In the genomic region with DNA sequence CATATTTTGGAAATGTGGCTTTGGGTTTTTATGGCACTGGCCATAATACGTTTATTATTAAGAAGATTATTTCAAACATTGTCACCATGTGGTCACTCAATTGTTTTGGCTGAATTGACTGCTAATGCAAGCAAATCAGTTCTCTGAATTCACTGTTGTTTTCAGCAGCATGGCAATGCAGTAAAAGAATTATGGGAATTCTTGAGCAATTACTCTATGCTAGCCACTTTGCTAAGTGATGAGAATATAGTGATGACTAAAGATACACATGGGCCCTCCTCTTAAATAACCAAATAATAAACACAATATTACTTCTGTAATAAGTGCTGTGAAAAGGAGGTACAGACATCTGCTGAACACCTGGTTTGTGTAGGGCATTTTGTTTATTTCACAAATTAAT, we compare ENCODE assay signal across 26 cellular contexts.
"Had no signal": no experiment of that assay in that cellular context is flagged by ENCODE, and none has a peak within 500 bp of the region (broad histone marks: within the 10 kb centered on the region; RNA-seq: fewer than 3 reads in every experiment).

No MANE protein-coding gene starts in this region.

- H3K27ac ChIP-seq: stomach, suprapubic skin, testis, thoracic aorta, thyroid gland, tibial artery, tibial nerve, transverse colon, upper lobe of left lung, upper lobe of right lung, uterus, vagina had no signal

- DNase-seq: stimulated activated CD4-positive, alpha-beta T cell treated with anti-CD3 and anti-CD28 coated beads, Interleukin-2, amount 100 ng/mL, for 48 hours; stimulated activated CD4-positive, alpha-beta T cell treated with anti-CD3 and anti-CD28 coated beads, Interleukin-4, amount 100 ng/mL, for 1 hour; stimulated activated CD4-positive, alpha-beta T cell treated with anti-CD3 and anti-CD28 coated beads, Interleukin-4, amount 100 ng/mL, for 24 hours; stimulated activated CD4-positive, alpha-beta T cell treated with anti-CD3 and anti-CD28 coated beads, Interleukin-4, amount 100 ng/mL, for 4 hours; stimulated activated CD8-positive, alpha-beta memory T cell treated with anti-CD3 and anti-CD28 coated beads, Interleukin-4, amount 100 ng/mL, for 48 hours; stimulated activated naive B cell treated with anti-CD40 and anti-IgM and Interleukin-4, amounts not matched to agents 10 μg/mL and 1 μg/mL and 100 μg/mL, for 72 hours; stimulated activated naive CD4-positive, alpha-beta T cell; stimulated activated naive CD4-positive, alpha-beta T cell treated with Interleukin-2 at 50 U/mL for 16 hours; stimulated activated naive CD8-positive, alpha-beta T cell treated with anti-CD3 and anti-CD28 coated beads, Interleukin-15, amount 100 ng/mL, for 72 hours; stimulated activated naive CD8-positive, alpha-beta T cell treated with anti-CD3 and anti-CD28 coated beads, Interleukin-15, Interleukin-2, amounts not matched to agents 100 U/mL and 50 U/mL, for 24 hours; stomach; substantia nigra; testis; thyroid gland; tibial artery; transverse colon; trophoblast cell; upper lobe of left lung; upper lobe of right lung; uterus had no signal

- H3K36me3 ChIP-seq: stomach, suprapubic skin, thoracic aorta, thyroid gland, tibial artery, tibial nerve, transverse colon, upper lobe of left lung, upper lobe of right lung, uterus, vagina had no signal

- H3K9me3 ChIP-seq: stomach, suprapubic skin, testis, thoracic aorta, thyroid gland, tibial artery, tibial nerve, transverse colon, upper lobe of left lung, upper lobe of right lung, uterus, vagina had no signal

- H3K27me3 ChIP-seq: suprapubic skin, testis, thyroid gland, tibial artery, tibial nerve, transverse colon, upper lobe of left lung, uterus, vagina had no signal

- H3K4me3 ChIP-seq: stomach, suprapubic skin, testis, thoracic aorta, thyroid gland, tibial artery, tibial nerve, transverse colon, upper lobe of left lung, upper lobe of right lung, uterus, vagina had no signal

- H3K4me1 ChIP-seq: stomach, suprapubic skin, testis, thyroid gland, tibial artery, tibial nerve, transverse colon, upper lobe of left lung, upper lobe of right lung, uterus, vagina had no signal

- ATAC-seq: stimulated activated effector memory CD8-positive, alpha-beta T cell treated with anti-CD3 and anti-CD28 coated beads, Interleukin-12 subunit alpha, Interleukin-12 subunit beta, amount 100 ng/mL, for 72 hours; stimulated activated memory B cell treated with anti-CD40 and anti-IgM and Interleukin-4, amounts not matched to agents 10 μg/mL and 1 μg/mL and 100 μg/mL, for 72 hours; stimulated activated naive B cell treated with anti-CD40 and anti-IgM and Interleukin-4, amounts not matched to agents 10 μg/mL and 1 μg/mL and 100 μg/mL, for 72 hours; stimulated activated naive CD8-positive, alpha-beta T cell treated with anti-CD3 and anti-CD28 coated beads, Interleukin-15, amount 100 ng/mL, for 72 hours; stimulated activated naive CD8-positive, alpha-beta T cell treated with anti-CD3 and anti-CD28 coated beads, Interleukin-15, Interleukin-2, amounts not matched to agents 100 U/mL and 50 U/mL, for 24 hours; upper lobe of right lung had no signal
